ENCODE assay signal across 1 cellular context in the genomic region with DNA sequence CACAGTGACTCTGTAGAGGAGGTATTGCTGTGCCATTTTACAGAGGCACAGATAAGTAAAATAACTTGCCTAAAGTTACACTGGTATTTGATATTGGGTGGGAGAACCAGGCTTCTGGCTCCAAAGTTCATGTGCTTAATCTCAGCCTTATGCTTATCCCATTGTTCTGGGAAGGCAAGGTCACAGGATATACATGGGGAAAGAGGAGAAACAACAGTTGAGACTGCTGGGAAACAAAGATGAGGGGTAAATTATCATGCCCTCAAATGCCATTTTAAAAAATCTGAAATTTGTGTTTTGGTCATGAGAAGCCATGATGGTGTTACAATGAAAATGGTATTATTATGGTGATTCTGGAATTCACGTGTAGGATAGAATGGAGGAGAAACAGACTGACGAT.
A peak's percentile ranks its signal among the peaks of the same experiment; 100 is the strongest.
TF ChIP-seq lines count a peak whose summit lies in the region.

No MANE protein-coding gene starts in this region.

TF ChIP-seq in HepG2, 621 proteins besides CTCF, POLR2A, EP300 and RAD21 (continued from another document):
- TF ChIP-seq ZNF530 (CRISPR knock-in tag; IDR thresholded peaks at IDR 0.05; ENCODE audit: low read depth) (no peak), ZNF614 (CRISPR knock-in tag; IDR thresholded peaks at IDR 0.05; ENCODE audit: borderline replicate concordance) (no peak), RBM22 (optimal IDR thresholded peaks at IDR 0.05; ENCODE audit: low read length) (no peak), SRSF1 (optimal IDR thresholded peaks at IDR 0.05; ENCODE audit: low read depth, low read length) (no peak), ZFYVE20 (CRISPR knock-in tag; IDR thresholded peaks at IDR 0.05; ENCODE audit: borderline replicate concordance, low read depth) (no peak), ZNF549 (CRISPR knock-in tag; IDR thresholded peaks at IDR 0.05) (no peak), FLYWCH1 (CRISPR knock-in tag; IDR thresholded peaks at IDR 0.05) (no peak), ATF7-NPFF (CRISPR knock-in tag; IDR thresholded peaks at IDR 0.05; ENCODE audit: low read depth) (no peak), CEBPG (CRISPR knock-in tag; IDR thresholded peaks at IDR 0.05) (no peak), IRF2 (CRISPR knock-in tag; IDR thresholded peaks at IDR 0.05) (no peak), KMT2B (CRISPR knock-in tag; IDR thresholded peaks at IDR 0.05) (no peak), ZSCAN12 (CRISPR knock-in tag; IDR thresholded peaks at IDR 0.05) (no peak), GATAD2A (CRISPR knock-in tag; IDR thresholded peaks at IDR 0.05) (0 out of 2 replicates have a peak, but pooled peaks have one; percentile 9), SOX6 (IDR thresholded peaks at IDR 0.05) (no peak), SOX6 (CRISPR knock-in tag; IDR thresholded peaks at IDR 0.05) (peak; percentile 69), SOX13 (IDR thresholded peaks at IDR 0.05) (no peak), SOX13 (CRISPR knock-in tag; conservative IDR thresholded peaks at IDR 0.05 in 1 of 2, IDR thresholded peaks at IDR 0.05 in 1 of 2) (peak in 1 of 2 experiments; percentile 88; a peak in 2 of 4 replicates), KAT8 (CRISPR knock-in tag; IDR thresholded peaks at IDR 0.05) (no peak), FOXA3 (CRISPR knock-in tag; IDR thresholded peaks at IDR 0.05) (no peak), ZNF883 (CRISPR knock-in tag; IDR thresholded peaks at IDR 0.05; ENCODE audit: not compliant biosample characterization) (no peak)
- TF ChIP-seq, protein P1, sequence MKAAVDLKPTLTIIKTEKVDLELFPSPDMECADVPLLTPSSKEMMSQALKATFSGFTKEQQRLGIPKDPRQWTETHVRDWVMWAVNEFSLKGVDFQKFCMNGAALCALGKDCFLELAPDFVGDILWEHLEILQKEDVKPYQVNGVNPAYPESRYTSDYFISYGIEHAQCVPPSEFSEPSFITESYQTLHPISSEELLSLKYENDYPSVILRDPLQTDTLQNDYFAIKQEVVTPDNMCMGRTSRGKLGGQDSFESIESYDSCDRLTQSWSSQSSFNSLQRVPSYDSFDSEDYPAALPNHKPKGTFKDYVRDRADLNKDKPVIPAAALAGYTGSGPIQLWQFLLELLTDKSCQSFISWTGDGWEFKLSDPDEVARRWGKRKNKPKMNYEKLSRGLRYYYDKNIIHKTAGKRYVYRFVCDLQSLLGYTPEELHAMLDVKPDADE (CRISPR knock-in tag; IDR thresholded peaks at IDR 0.05) = no peak
- TF ChIP-seq, protein P2, sequence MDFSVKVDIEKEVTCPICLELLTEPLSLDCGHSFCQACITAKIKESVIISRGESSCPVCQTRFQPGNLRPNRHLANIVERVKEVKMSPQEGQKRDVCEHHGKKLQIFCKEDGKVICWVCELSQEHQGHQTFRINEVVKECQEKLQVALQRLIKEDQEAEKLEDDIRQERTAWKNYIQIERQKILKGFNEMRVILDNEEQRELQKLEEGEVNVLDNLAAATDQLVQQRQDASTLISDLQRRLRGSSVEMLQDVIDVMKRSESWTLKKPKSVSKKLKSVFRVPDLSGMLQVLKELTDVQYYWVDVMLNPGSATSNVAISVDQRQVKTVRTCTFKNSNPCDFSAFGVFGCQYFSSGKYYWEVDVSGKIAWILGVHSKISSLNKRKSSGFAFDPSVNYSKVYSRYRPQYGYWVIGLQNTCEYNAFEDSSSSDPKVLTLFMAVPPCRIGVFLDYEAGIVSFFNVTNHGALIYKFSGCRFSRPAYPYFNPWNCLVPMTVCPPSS (IDR thresholded peaks at IDR 0.05) = no peak
- TF ChIP-seq, protein P3, sequence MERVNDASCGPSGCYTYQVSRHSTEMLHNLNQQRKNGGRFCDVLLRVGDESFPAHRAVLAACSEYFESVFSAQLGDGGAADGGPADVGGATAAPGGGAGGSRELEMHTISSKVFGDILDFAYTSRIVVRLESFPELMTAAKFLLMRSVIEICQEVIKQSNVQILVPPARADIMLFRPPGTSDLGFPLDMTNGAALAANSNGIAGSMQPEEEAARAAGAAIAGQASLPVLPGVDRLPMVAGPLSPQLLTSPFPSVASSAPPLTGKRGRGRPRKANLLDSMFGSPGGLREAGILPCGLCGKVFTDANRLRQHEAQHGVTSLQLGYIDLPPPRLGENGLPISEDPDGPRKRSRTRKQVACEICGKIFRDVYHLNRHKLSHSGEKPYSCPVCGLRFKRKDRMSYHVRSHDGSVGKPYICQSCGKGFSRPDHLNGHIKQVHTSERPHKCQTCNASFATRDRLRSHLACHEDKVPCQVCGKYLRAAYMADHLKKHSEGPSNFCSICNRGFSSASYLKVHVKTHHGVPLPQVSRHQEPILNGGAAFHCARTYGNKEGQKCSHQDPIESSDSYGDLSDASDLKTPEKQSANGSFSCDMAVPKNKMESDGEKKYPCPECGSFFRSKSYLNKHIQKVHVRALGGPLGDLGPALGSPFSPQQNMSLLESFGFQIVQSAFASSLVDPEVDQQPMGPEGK (CRISPR knock-in tag; IDR thresholded peaks at IDR 0.05) = no peak
- TF ChIP-seq, protein P4, sequence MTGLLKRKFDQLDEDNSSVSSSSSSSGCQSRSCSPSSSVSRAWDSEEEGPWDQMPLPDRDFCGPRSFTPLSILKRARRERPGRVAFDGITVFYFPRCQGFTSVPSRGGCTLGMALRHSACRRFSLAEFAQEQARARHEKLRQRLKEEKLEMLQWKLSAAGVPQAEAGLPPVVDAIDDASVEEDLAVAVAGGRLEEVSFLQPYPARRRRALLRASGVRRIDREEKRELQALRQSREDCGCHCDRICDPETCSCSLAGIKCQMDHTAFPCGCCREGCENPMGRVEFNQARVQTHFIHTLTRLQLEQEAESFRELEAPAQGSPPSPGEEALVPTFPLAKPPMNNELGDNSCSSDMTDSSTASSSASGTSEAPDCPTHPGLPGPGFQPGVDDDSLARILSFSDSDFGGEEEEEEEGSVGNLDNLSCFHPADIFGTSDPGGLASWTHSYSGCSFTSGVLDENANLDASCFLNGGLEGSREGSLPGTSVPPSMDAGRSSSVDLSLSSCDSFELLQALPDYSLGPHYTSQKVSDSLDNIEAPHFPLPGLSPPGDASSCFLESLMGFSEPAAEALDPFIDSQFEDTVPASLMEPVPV (CRISPR knock-in tag; IDR thresholded peaks at IDR 0.05) = no peak
